ENCODE assay signal across 11 cellular contexts in genomic region chr1:246003442-246003730, GRCh38.
DNase-seq lines count a peak whose midpoint lies in the region; ATAC-seq and TF ChIP-seq lines count a peak whose summit lies in the region.
"Had no signal": no experiment of that assay in that cellular context is flagged by ENCODE, and none has a peak within 500 bp of the region (broad histone marks: within the 10 kb centered on the region; RNA-seq: fewer than 3 reads in every experiment).

No MANE protein-coding gene starts in this region.

- H3K9ac ChIP-seq in colonic mucosa (ENCODE audit: low read depth in 2 of 2, low read length in 2 of 2), result no peak overlapping the region

- H3K27ac ChIP-seq in CD8-positive, alpha-beta T cell (ENCODE audit: low read depth, low read length), result no peak overlapping the region
- H3K27ac ChIP-seq in Panc1 (ENCODE audit: low read length), result no peak overlapping the region
- H3K27ac ChIP-seq in colonic mucosa, result no peak overlapping the region
- no peak overlapping the region for H3K27ac ChIP-seq in right atrium auricular region
- H3K27ac ChIP-seq: SK-N-MC had no signal

- H3K4me1 Mint-ChIP-seq in CD8-positive, alpha-beta T cell (ENCODE audit: low read depth), result no peaks in the 10 kb centered on the region
- H3K4me1 Mint-ChIP-seq in type B pancreatic cell (ENCODE audit: unreplicated experiment), result peaks cover 8% of the 10 kb centered on the region
- H3K4me1 Mint-ChIP-seq in activated CD8-positive, alpha-beta memory T cell treated with anti-CD3 and anti-CD28 coated beads, Interleukin-2, amount 10 ng/mL, durations not matched to agents 7 days and 5 days, result no peaks in the 10 kb centered on the region

- in situ Hi-C loops in Panc1 (cut with HindIII; ENCODE audit: low pct_unique_long_range_greater_than_20kb, low sequenced_read_pairs), result no loop called here

- H3K27ac Mint-ChIP-seq in CD8-positive, alpha-beta T cell, result no peak overlapping the region
- H3K27ac Mint-ChIP-seq in type B pancreatic cell, result no peak overlapping the region
- no peak overlapping the region for H3K27ac Mint-ChIP-seq in activated CD8-positive, alpha-beta memory T cell treated with anti-CD3 and anti-CD28 coated beads, Interleukin-2, amount 10 ng/mL, durations not matched to agents 7 days and 5 days
- H3K27ac Mint-ChIP-seq: CD4-positive, CD25-positive, alpha-beta regulatory T cell; GM23338 had no signal

- peaks cover 3% of the 10 kb centered on the region for H3K36me3 Mint-ChIP-seq in CD8-positive, alpha-beta T cell
- peaks cover 5% of the 10 kb centered on the region for H3K36me3 Mint-ChIP-seq in type B pancreatic cell
- no peaks in the 10 kb centered on the region for H3K36me3 Mint-ChIP-seq in activated CD8-positive, alpha-beta memory T cell treated with anti-CD3 and anti-CD28 coated beads, Interleukin-2, amount 10 ng/mL, durations not matched to agents 7 days and 5 days

- CTCF ChIA-PET in CD8-positive, alpha-beta T cell (lab: Charles Lee), result interaction anchor here (0.7 to 4.2 kb wide), 11 partner anchors 10 to 864 kb away, joined by 3 to 31 read pairs (median 3); no protein-coding TSS in a partner anchor
- CTCF ChIA-PET in Panc1 (lab: Charles Lee), result interaction anchor here (1.0 kb wide), 1 partner anchor 851 kb away, joined by 3 read pairs; no protein-coding TSS in a partner anchor
- CTCF ChIA-PET in activated CD8-positive, alpha-beta memory T cell treated with anti-CD3 and anti-CD28 coated beads, Interleukin-2, amount 10 ng/mL, durations not matched to agents 7 days and 5 days (lab: Charles Lee), result interaction anchor here (0.7 to 4.2 kb wide), 7 partner anchors 12 to 850 kb away, joined by 3 to 20 read pairs (median 5); partner anchors contain the start of gene KIF26B

- H3K27me3 Mint-ChIP-seq in CD8-positive, alpha-beta T cell (ENCODE audit: low read depth), result no peaks in the 10 kb centered on the region
- H3K27me3 Mint-ChIP-seq in type B pancreatic cell, result peaks cover 3% of the 10 kb centered on the region
- no peaks in the 10 kb centered on the region for H3K27me3 Mint-ChIP-seq in activated CD8-positive, alpha-beta memory T cell treated with anti-CD3 and anti-CD28 coated beads, Interleukin-2, amount 10 ng/mL, durations not matched to agents 7 days and 5 days
- H3K27me3 Mint-ChIP-seq: CD4-positive, CD25-positive, alpha-beta regulatory T cell had no signal

- no TSS peak for BruUV-seq in Panc1 (replicated peaks; lab: Mats Ljungman, UMichigan)

- intact Hi-C loops in CD8-positive, alpha-beta T cell (cut with DNase I, micrococcal nuclease), result loop anchor here (1.0 to 10.0 kb wide), 5 partner anchors 114 to 1399 kb away; no protein-coding TSS in a partner anchor
- intact Hi-C loops in Panc1 (cut with micrococcal nuclease; ENCODE audit: unreplicated experiment) (loop anchor here (2.0 kb wide), 2 partner anchors 487 to 851 kb away; no protein-coding TSS in a partner anchor), colonic mucosa (cut with DNase I) (loop anchor here (5.0 kb wide), 2 partner anchors 106 to 846 kb away; no protein-coding TSS in a partner anchor)

- TF ChIP-seq CTCF in CD8-positive, alpha-beta T cell (IDR thresholded peaks at IDR 0.05), result peak; percentile 4
- TF ChIP-seq CTCF in Panc1 (IDR thresholded peaks at IDR 0.05), result peak; percentile 37
- peak; percentile 5 for TF ChIP-seq CTCF in colonic mucosa (IDR thresholded peaks at IDR 0.05)
- peak; percentile 27 for TF ChIP-seq CTCF in type B pancreatic cell (conservative IDR thresholded peaks at IDR 0.05)
- peak in 1 of 2 donors; percentile 23 for TF ChIP-seq CTCF in right atrium auricular region (IDR thresholded peaks at IDR 0.05)

- no peak overlapping the region for H3K4me3 Mint-ChIP-seq in CD8-positive, alpha-beta T cell
- H3K4me3 Mint-ChIP-seq in type B pancreatic cell, result no peak overlapping the region
- H3K4me3 Mint-ChIP-seq in activated CD8-positive, alpha-beta memory T cell treated with anti-CD3 and anti-CD28 coated beads, Interleukin-2, amount 10 ng/mL, durations not matched to agents 7 days and 5 days, result no peak overlapping the region
- H3K4me3 Mint-ChIP-seq: CD4-positive, CD25-positive, alpha-beta regulatory T cell; GM23338 had no signal

- no peak for ATAC-seq in CD8-positive, alpha-beta T cell
- ATAC-seq in Panc1, result no peak
- no peak for ATAC-seq in activated CD8-positive, alpha-beta memory T cell treated with anti-CD3 and anti-CD28 coated beads, Interleukin-2, amount 10 ng/mL, durations not matched to agents 7 days and 5 days

- DNase-seq in CD8-positive, alpha-beta T cell, result no peak
- DNase-seq in Panc1 (ENCODE audit: low read depth, low spot score) (no peak), colonic mucosa (no peak), type B pancreatic cell (ENCODE audit: extremely low spot score, unreplicated experiment) (no peak), SKM-1 treated with dmso at 0.1 percent for 144 hours (lab: John Stamatoyannopoulos, UW; ENCODE audit: unreplicated experiment) (no peak), right atrium auricular region (ENCODE audit: low spot score) (no peak)
- no peak for DNase-seq in activated CD8-positive, alpha-beta memory T cell treated with anti-CD3 and anti-CD28 coated beads, Interleukin-2, amount 10 ng/mL, durations not matched to agents 7 days and 5 days

- H3K27me3 ChIP-seq in CD8-positive, alpha-beta T cell (ENCODE audit: insufficient read depth, low read length), result no peaks in the 10 kb centered on the region
- H3K27me3 ChIP-seq in Panc1 (ENCODE audit: control insufficient read depth, insufficient read depth, low read length) (no peaks in the 10 kb centered on the region), colonic mucosa (no peaks in the 10 kb centered on the region), right atrium auricular region (no peaks in the 10 kb centered on the region)

- no peak overlapping the region for H3K4me3 ChIP-seq in CD8-positive, alpha-beta T cell (ENCODE audit: low read depth, low read length)
- H3K4me3 ChIP-seq in Panc1 (ENCODE audit: low read depth in 2 of 2, low read length in 2 of 2), result no peak overlapping the region
- no peak overlapping the region for H3K4me3 ChIP-seq in colonic mucosa
- no peak overlapping the region for H3K4me3 ChIP-seq in right atrium auricular region
- H3K4me3 ChIP-seq: GM23338, SK-N-MC had no signal

- no peaks in the 10 kb centered on the region for H3K9me3 ChIP-seq in CD8-positive, alpha-beta T cell (ENCODE audit: low read length)
- H3K9me3 ChIP-seq in Panc1 (ENCODE audit: control insufficient read depth, insufficient read depth, low read depth, low read length), result no peaks in the 10 kb centered on the region
- no peaks in the 10 kb centered on the region for H3K9me3 ChIP-seq in colonic mucosa
- H3K9me3 ChIP-seq in right atrium auricular region, result no peaks in the 10 kb centered on the region
- H3K9me3 ChIP-seq: Caco-2 had no signal

- no peaks in the 10 kb centered on the region for H3K9me3 Mint-ChIP-seq in CD8-positive, alpha-beta T cell
- peaks cover 6% of the 10 kb centered on the region for H3K9me3 Mint-ChIP-seq in type B pancreatic cell
- no peaks in the 10 kb centered on the region for H3K9me3 Mint-ChIP-seq in activated CD8-positive, alpha-beta memory T cell treated with anti-CD3 and anti-CD28 coated beads, Interleukin-2, amount 10 ng/mL, durations not matched to agents 7 days and 5 days (ENCODE audit: low read depth)
- H3K9me3 Mint-ChIP-seq: CD4-positive, CD25-positive, alpha-beta regulatory T cell; GM23338 had no signal

- POLR2A ChIA-PET in CD8-positive, alpha-beta T cell (lab: Charles Lee), result no interaction called here
- POLR2A ChIA-PET in Panc1 (lab: Charles Lee), result no interaction called here

- H3K4me1 ChIP-seq in CD8-positive, alpha-beta T cell (ENCODE audit: insufficient read depth, low read length), result no peaks in the 10 kb centered on the region
- H3K4me1 ChIP-seq in Panc1 (ENCODE audit: control insufficient read depth, insufficient read depth, low read length) (no peaks in the 10 kb centered on the region), colonic mucosa (no peaks in the 10 kb centered on the region), right atrium auricular region (peaks cover 0 to 7% of the 10 kb centered on the region in 2 donors)

- no peaks in the 10 kb centered on the region for H3K36me3 ChIP-seq in CD8-positive, alpha-beta T cell (ENCODE audit: insufficient read depth, low read length)
- H3K36me3 ChIP-seq in Panc1 (ENCODE audit: control insufficient read depth, insufficient read depth, low read length) (no peaks in the 10 kb centered on the region), colonic mucosa (no peaks in the 10 kb centered on the region), right atrium auricular region (no peaks in the 10 kb centered on the region)
